In the genomic region with DNA sequence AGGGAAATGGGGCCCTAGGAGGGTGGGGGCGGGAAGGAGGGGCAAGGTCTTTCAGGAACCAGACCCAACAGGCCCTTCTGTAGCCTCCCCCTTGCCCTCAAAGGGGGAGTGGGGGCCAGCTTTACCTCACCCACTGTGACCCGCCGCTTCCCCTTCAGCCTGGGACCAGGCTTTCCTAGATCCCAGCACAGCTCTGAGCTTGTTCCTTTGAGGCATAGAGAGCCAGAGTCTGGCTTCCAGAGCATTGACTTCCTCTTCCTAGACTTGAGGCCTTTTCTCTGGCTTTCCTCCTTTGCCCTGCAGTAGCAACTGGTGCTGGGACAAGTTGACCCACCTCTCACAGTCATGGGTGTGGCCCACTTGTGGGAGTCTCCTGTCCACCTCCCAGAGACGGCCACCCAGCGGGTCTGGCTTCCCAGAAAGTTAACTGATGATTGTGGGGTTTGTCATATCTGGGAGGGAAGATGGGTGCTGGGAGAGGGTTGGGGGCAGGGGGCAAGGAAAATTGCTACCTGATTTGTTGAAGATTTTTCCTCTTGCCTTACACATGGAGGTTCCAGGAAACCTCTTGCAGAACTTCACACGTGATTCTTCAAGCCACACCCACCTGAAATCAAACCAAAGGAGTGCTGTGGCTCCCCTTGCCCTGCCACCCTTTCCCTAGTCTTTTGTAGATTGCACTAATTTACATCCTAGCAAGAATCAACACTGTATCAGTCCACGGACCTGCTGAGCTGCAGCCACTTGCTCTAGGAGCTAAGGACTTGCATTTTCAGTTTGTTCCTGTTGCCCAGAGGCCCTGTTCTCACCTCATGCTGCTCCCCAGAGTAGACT, we compare ENCODE assay signal across 20 cellular contexts. TPM values are rescaled to one million over a fixed set of nuclear protein-coding genes. Genes with fewer than 3 reads are reported as not detected.
DNase-seq lines count a peak whose midpoint lies in the region; ATAC-seq, FAIRE-seq and TF ChIP-seq lines count a peak whose summit lies in the region.
"Had no signal": no experiment of that assay in that cellular context is flagged by ENCODE, and none has a peak within 500 bp of the region (broad histone marks: within the 10 kb centered on the region; RNA-seq: fewer than 3 reads in every experiment).

No MANE protein-coding gene starts in this region.

- no peaks in the 10 kb centered on the region for H3K9me3 Mint-ChIP-seq in CD4-positive, alpha-beta memory T cell
- no peaks in the 10 kb centered on the region for H3K9me3 Mint-ChIP-seq in naive thymus-derived CD8-positive, alpha-beta T cell
- H3K9me3 Mint-ChIP-seq: stimulated activated memory B cell treated with anti-CD40 and anti-IgM and Interleukin-4, amounts not matched to agents 10 μg/mL and 1 μg/mL and 100 μg/mL, for 72 hours had no signal

- DNase-seq in CD4-positive, alpha-beta memory T cell, result no peak
- DNase-seq in OCI-M1 (lab: John Stamatoyannopoulos, UW) (peak; percentile 74), K562 (ENCODE audit: extremely low read depth in 1 of 4, low spot score in 3 of 4) (peak in 2 of 4 experiments; percentile 49 to 55), DMS79 treated with DMSO at 0.1 percent for 48 hours (lab: John Stamatoyannopoulos, UW) (no peak), DMS79 (lab: John Stamatoyannopoulos, UW) (no peak), NK-92 (lab: John Stamatoyannopoulos, UW; ENCODE audit: unreplicated experiment) (no peak)
- no peak for DNase-seq in naive thymus-derived CD8-positive, alpha-beta T cell
- DNase-seq: anterior cingulate cortex, cerebellar nuclear complex, glutamatergic neuron, Kasumi-1, NCI-H1092 treated with DMSO at 0.1 percent for 48 hours, NCI-H2081 treated with DMSO at 0.1 percent for 48 hours, occipital lobe, thyroid gland had no signal

- CTCF ChIA-PET in CD4-positive, alpha-beta memory T cell (lab: Charles Lee; ENCODE audit: partially characterized antibody), result interaction anchor here (0.5 to 1.5 kb wide), 3 partner anchors 14 to 862 kb away, joined by 3 read pairs; no protein-coding TSS in a partner anchor
- CTCF ChIA-PET in K562 (lab: Yijun Ruan, JAX; ENCODE audit: low intra/inter-chr PET ratio), result no interaction called here

- H3K79me2 ChIP-seq in K562 (ENCODE audit: control insufficient read depth, insufficient read depth, low read length), result peaks cover 4% of the 10 kb centered on the region; the same call in 1 of the 3 replicates

- FAIRE-seq in K562 (lab: Jason Lieb, UNC), result peak; percentile 82
- FAIRE-seq: G401.6, H54, HTR-8/SVneo had no signal

- H4K20me1 ChIP-seq in K562 (replicated peaks; ENCODE audit: control insufficient read depth, insufficient read depth, low read length), result no peaks in the 10 kb centered on the region; the same call in 1 of the 2 replicates

- H3K27me3 ChIP-seq in CD4-positive, alpha-beta memory T cell (ENCODE audit: insufficient read depth, low read length), result no peaks in the 10 kb centered on the region
- no peaks in the 10 kb centered on the region for H3K27me3 ChIP-seq in K562 (ENCODE audit: control insufficient read depth in 2 of 2, insufficient read depth in 2 of 2, low read length in 2 of 2)
- H3K27me3 ChIP-seq: right atrium auricular region, thyroid gland had no signal

- WGBS in K562 (ENCODE audit: insufficient coverage, low coverage, missing lambda C conversion rate), result 38% methylated on average over 7 of the region's 7 CpGs

- no peak for TF ChIP-seq RAD21 in K562 (CRISPR knock-in tag; conservative IDR thresholded peaks at IDR 0.05 in 1 of 2, IDR thresholded peaks at IDR 0.05 in 1 of 2)

- TF ChIP-seq CTCF in K562 (IDR thresholded peaks at IDR 0.05 in 2 of 3, conservative IDR thresholded peaks at IDR 0.05 in 1 of 3; ENCODE audit: insufficient read depth in 2 of 3, low read depth in 1 of 3, low read length in 3 of 3), result no peak

- no peak for TF ChIP-seq EP300 in K562 (IDR thresholded peaks at IDR 0.05; ENCODE audit: low read length)

- peaks cover 32% of the 10 kb centered on the region for H3K36me3 ChIP-seq in CD4-positive, alpha-beta memory T cell (ENCODE audit: insufficient read depth, low read length)
- H3K36me3 ChIP-seq in K562 (ENCODE audit: control insufficient read depth, insufficient read depth, low read length), result peaks cover 63% of the 10 kb centered on the region

- POLR2A ChIA-PET in CD4-positive, alpha-beta memory T cell (lab: Charles Lee; ENCODE audit: partially characterized antibody), result interaction anchor here (1.0 to 1.6 kb wide), 2 partner anchors 26 to 159 kb away, joined by 3 to 4 read pairs; a partner anchor contains a TSS
- POLR2A ChIA-PET in K562 (lab: Yijun Ruan, JAX), result interaction anchor here (0.7 to 1.1 kb wide), 3 partner anchors 10 to 14 kb away, joined by 3 read pairs; no protein-coding TSS in a partner anchor
- POLR2A ChIA-PET in naive thymus-derived CD8-positive, alpha-beta T cell (lab: Charles Lee), result interaction anchor here (0.6 to 1.1 kb wide), 3 partner anchors 11 to 17 kb away, joined by 3 to 4 read pairs (median 3); no protein-coding TSS in a partner anchor

- peaks cover 9% of the 10 kb centered on the region for H3K4me1 ChIP-seq in CD4-positive, alpha-beta memory T cell (ENCODE audit: insufficient read depth, low read length)
- H3K4me1 ChIP-seq in K562 (replicated peaks in 1 of 2; ENCODE audit: control insufficient read depth in 2 of 2, insufficient read depth in 2 of 2, low read length in 2 of 2), result peaks cover 30 to 44% of the 10 kb centered on the region in 2 experiments

- H3K4me3 Mint-ChIP-seq in CD4-positive, alpha-beta memory T cell, result no peak overlapping the region
- H3K4me3 Mint-ChIP-seq in naive thymus-derived CD8-positive, alpha-beta T cell, result peak overlapping the region in 1 of 10 donors; percentile 34
- H3K4me3 Mint-ChIP-seq: stimulated activated memory B cell treated with anti-CD40 and anti-IgM and Interleukin-4, amounts not matched to agents 10 μg/mL and 1 μg/mL and 100 μg/mL, for 72 hours had no signal

- intact Hi-C loops in CD4-positive, alpha-beta memory T cell (cut with micrococcal nuclease), result no loop called here
- intact Hi-C loops in K562 (cut with micrococcal nuclease), result no loop called here

- in situ Hi-C loops in K562 (cut with MboI), result no loop called here

- no peaks in the 10 kb centered on the region for H3K9me3 ChIP-seq in CD4-positive, alpha-beta memory T cell (ENCODE audit: control insufficient read depth in 1 of 2, low read length in 2 of 2)
- H3K9me3 ChIP-seq in K562 (replicated peaks; ENCODE audit: control insufficient read depth, insufficient read depth, low read depth, low read length), result no peaks in the 10 kb centered on the region
- H3K9me3 ChIP-seq: right atrium auricular region, thyroid gland had no signal

- peak overlapping the region in 1 of 2 experiments; percentile 79; a peak in 2 of 4 replicates for H3K9ac ChIP-seq in K562 (ENCODE audit: insufficient read depth in 1 of 2, low read depth in 2 of 2, low read length in 2 of 2)

- BruUV-seq in K562 (replicated peaks; lab: Mats Ljungman, UMichigan), result no TSS peak

- TF ChIP-seq POLR2A in K562 (conservative IDR thresholded peaks at IDR 0.05), result no peak

- H3K4me2 ChIP-seq in K562 (ENCODE audit: insufficient read depth, low read length), result no peak overlapping the region

- H3K36me3 Mint-ChIP-seq in CD4-positive, alpha-beta memory T cell, result peaks cover 9 to 34% of the 10 kb centered on the region in 2 donors
- peaks cover 0 to 41% (median 7%) of the 10 kb centered on the region in 3 donors for H3K36me3 Mint-ChIP-seq in naive thymus-derived CD8-positive, alpha-beta T cell

- peak overlapping the region; percentile 22 to 88 (median 59) for H3K27ac Mint-ChIP-seq in CD4-positive, alpha-beta memory T cell
- peak overlapping the region; percentile 46 to 90 (median 77) for H3K27ac Mint-ChIP-seq in naive thymus-derived CD8-positive, alpha-beta T cell
- H3K27ac Mint-ChIP-seq: stimulated activated memory B cell treated with anti-CD40 and anti-IgM and Interleukin-4, amounts not matched to agents 10 μg/mL and 1 μg/mL and 100 μg/mL, for 72 hours had no signal

- H3K4me3 ChIP-seq in CD4-positive, alpha-beta memory T cell (ENCODE audit: low read length in 2 of 2), result no peak overlapping the region
- H3K4me3 ChIP-seq in K562, result no peak overlapping the region
- H3K4me3 ChIP-seq: right atrium auricular region, thyroid gland had no signal

- H3K4me1 Mint-ChIP-seq in CD4-positive, alpha-beta memory T cell, result peaks cover 8 to 19% (median 12%) of the 10 kb centered on the region in 4 donors
- peaks cover 9 to 24% (median 16%) of the 10 kb centered on the region in 4 donors for H3K4me1 Mint-ChIP-seq in naive thymus-derived CD8-positive, alpha-beta T cell

- no peaks in the 10 kb centered on the region for H3K9me1 ChIP-seq in K562 (ENCODE audit: control insufficient read depth, insufficient read depth, low read length)

- no peak overlapping the region for H3K27ac ChIP-seq in CD4-positive, alpha-beta memory T cell (ENCODE audit: low read depth, low read length)
- no peak overlapping the region; the same call in 2 of the 3 replicates for H3K27ac ChIP-seq in K562 (ENCODE audit: extremely low read depth, low read depth, low read length)
- H3K27ac ChIP-seq: right atrium auricular region, thyroid gland had no signal

- H2AFZ ChIP-seq in K562 (ENCODE audit: low read depth, low read length), result no peak overlapping the region

- ATAC-seq in K562, result 0 out of 3 replicates have a peak, but pooled peaks have one; percentile 8
- ATAC-seq in naive thymus-derived CD8-positive, alpha-beta T cell, result no peak
- ATAC-seq: stimulated activated memory B cell treated with anti-CD40 and anti-IgM and Interleukin-4, amounts not matched to agents 10 μg/mL and 1 μg/mL and 100 μg/mL, for 72 hours had no signal

- H3K27me3 Mint-ChIP-seq in CD4-positive, alpha-beta memory T cell, result no peaks in the 10 kb centered on the region
- H3K27me3 Mint-ChIP-seq in naive thymus-derived CD8-positive, alpha-beta T cell, result no peaks in the 10 kb centered on the region
- H3K27me3 Mint-ChIP-seq: stimulated activated memory B cell treated with anti-CD40 and anti-IgM and Interleukin-4, amounts not matched to agents 10 μg/mL and 1 μg/mL and 100 μg/mL, for 72 hours had no signal

RNA-seq across cellular contexts. Expression of a gene that starts 4.1 kb away (rescaled TPM):
- 10 to 100 TPM in 1 of 2 experiments, 1 to 10 TPM in 1; 9.1 to 10.5 TPM for total RNA-seq in CD4-positive, alpha-beta memory T cell
- 1 to 10 TPM in 1 of 2 donors, under 1 TPM in 1; 0.64 to 1.5 TPM for polyA plus RNA-seq in CD4-positive, alpha-beta memory T cell
- 4.2 and 14.3 TPM in 2 replicates for total RNA-seq in K562 (2011; cell fraction: chromatin; rRNA removed; ENCODE audit: low replicate concordance)
- total RNA-seq in K562 (2011; cell fraction: nucleolus; rRNA removed), result 18.7 and 22.0 TPM in 2 replicates
- 17.9 and 21.1 TPM in 2 replicates for total RNA-seq in K562 (2011; cell fraction: nucleoplasm; rRNA removed)
- total RNA-seq in K562 (2014; rRNA removed), result 4.0 and 5.6 TPM in 2 replicates
- total RNA-seq in K562 (2014; rRNA removed; fragmentation: Illumina TruSeq; extraction: Trizol), result 2.3 and 2.5 TPM in 2 replicates
- total RNA-seq in K562 (2015; rRNA removed; fragmentation: Illumina TruSeq; extraction: Trizol), result 4.6 TPM in 2 replicates
- total RNA-seq in K562 (2021), result 11.2 and 12.1 TPM in 2 replicates
- 4.5 and 6.4 TPM in 2 replicates for polyA plus RNA-seq in K562 (2011; rRNA removed)
- 6.6 and 8.1 TPM in 2 replicates for polyA plus RNA-seq in K562 (2011; cell fraction: cytosol; rRNA removed)
- polyA plus RNA-seq in K562 (2011; cell fraction: nucleus; rRNA removed), result 4.8 and 5.2 TPM in 2 replicates
- 12.0 and 17.1 TPM in 2 replicates for polyA plus RNA-seq in K562 (2012)
- polyA plus RNA-seq in K562 (2014; fragmentation: Illumina TruSeq; extraction: Trizol), result 6.3 and 7.5 TPM in 2 replicates
- 1 to 10 TPM; 1.6 to 2.3 TPM for polyA plus RNA-seq in K562 (2014; fragmentation: Nextera tagmentation; extraction: Ambion mirVana)
- polyA plus RNA-seq in K562 (2014; rRNA removed), result 3.9 and 4.8 TPM in 2 replicates
- polyA minus RNA-seq in K562 (2011; rRNA and poly(A)+ RNA removed), result 3.1 TPM in 2 replicates
- polyA minus RNA-seq in K562 (2011; cell fraction: cytosol; rRNA and poly(A)+ RNA removed), result 6.2 and 11.7 TPM in 2 replicates
- 2.7 and 3.8 TPM in 2 replicates for polyA minus RNA-seq in K562 (2011; cell fraction: nucleus; rRNA and poly(A)+ RNA removed)
- 1 to 10 TPM; 8.2 to 9.8 TPM for total RNA-seq in naive thymus-derived CD8-positive, alpha-beta T cell
- polyA plus RNA-seq in naive thymus-derived CD8-positive, alpha-beta T cell, result 1 to 10 TPM in 1 of 3 donors, under 1 TPM in 2; 0.74 to 1.2 (median 0.77) TPM

RNA-seq across cellular contexts. Expression of a gene that starts 25.9 kb away (rescaled TPM):
- 10 to 100 TPM; 47.0 to 49.2 TPM for total RNA-seq in CD4-positive, alpha-beta memory T cell
- polyA plus RNA-seq in CD4-positive, alpha-beta memory T cell, result 1 to 10 TPM; 1.5 to 4.6 TPM
- total RNA-seq in K562 (2011; cell fraction: chromatin; rRNA removed; ENCODE audit: low replicate concordance), result 30.6 and 63.4 TPM in 2 replicates
- total RNA-seq in K562 (2011; cell fraction: nucleolus; rRNA removed), result 33.2 and 38.7 TPM in 2 replicates
- total RNA-seq in K562 (2011; cell fraction: nucleoplasm; rRNA removed), result 31.7 and 43.1 TPM in 2 replicates
- 15.2 and 20.8 TPM in 2 replicates for total RNA-seq in K562 (2014; rRNA removed)
- total RNA-seq in K562 (2014; rRNA removed; fragmentation: Illumina TruSeq; extraction: Trizol), result 9.7 and 10.3 TPM in 2 replicates
- total RNA-seq in K562 (2015; rRNA removed; fragmentation: Illumina TruSeq; extraction: Trizol), result 11.5 and 12.3 TPM in 2 replicates
- 33.6 and 38.5 TPM in 2 replicates for total RNA-seq in K562 (2021)
- 9.7 and 10.6 TPM in 2 replicates for polyA plus RNA-seq in K562 (2011; rRNA removed)
- 9.1 and 16.4 TPM in 2 replicates for polyA plus RNA-seq in K562 (2011; cell fraction: cytosol; rRNA removed)
- polyA plus RNA-seq in K562 (2011; cell fraction: nucleus; rRNA removed), result 27.1 and 43.2 TPM in 2 replicates
- 24.0 and 25.8 TPM in 2 replicates for polyA plus RNA-seq in K562 (2012)
- polyA plus RNA-seq in K562 (2014; fragmentation: Illumina TruSeq; extraction: Trizol), result 18.4 and 26.4 TPM in 2 replicates
- under 1 TPM; 0.55 to 0.80 TPM for polyA plus RNA-seq in K562 (2014; fragmentation: Nextera tagmentation; extraction: Ambion mirVana)
- polyA plus RNA-seq in K562 (2014; rRNA removed), result 19.0 and 19.4 TPM in 2 replicates
- 7.1 and 10.0 TPM in 2 replicates for polyA minus RNA-seq in K562 (2011; rRNA and poly(A)+ RNA removed)
- polyA minus RNA-seq in K562 (2011; cell fraction: cytosol; rRNA and poly(A)+ RNA removed), result 12.7 TPM in 2 replicates
- polyA minus RNA-seq in K562 (2011; cell fraction: nucleus; rRNA and poly(A)+ RNA removed), result 10.5 and 12.2 TPM in 2 replicates
- total RNA-seq in naive thymus-derived CD8-positive, alpha-beta T cell, result 10 to 100 TPM; 37.1 to 37.6 TPM
- 1 to 10 TPM; 1.5 to 3.3 (median 1.7) TPM for polyA plus RNA-seq in naive thymus-derived CD8-positive, alpha-beta T cell
